ENCODE assay signal across 8 cellular contexts in the genomic region with DNA sequence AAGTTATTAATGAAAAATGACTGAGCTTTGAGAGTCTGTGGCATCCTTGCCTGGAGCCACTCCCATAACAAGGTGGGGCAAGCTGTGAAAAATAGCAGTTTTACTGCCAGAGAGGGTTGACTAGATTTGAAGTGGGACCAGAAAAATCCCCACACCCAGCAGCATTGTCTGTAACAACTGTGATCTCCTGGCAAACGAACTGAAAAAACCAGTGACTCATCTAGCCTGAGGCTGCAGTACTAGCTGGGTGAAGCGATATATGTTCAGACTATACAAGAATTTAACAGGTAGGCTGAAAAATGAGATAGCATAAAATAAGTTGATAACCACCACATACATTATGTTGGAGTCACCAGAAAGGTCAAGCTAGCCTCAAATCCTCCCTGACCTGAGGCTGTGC.
DNase-seq lines count a peak whose midpoint lies in the region; ATAC-seq and TF ChIP-seq lines count a peak whose summit lies in the region.
"Had no signal": no experiment of that assay in that cellular context is flagged by ENCODE, and none has a peak within 500 bp of the region (broad histone marks: within the 10 kb centered on the region; RNA-seq: fewer than 3 reads in every experiment).

No MANE protein-coding gene starts in this region.

- H3K9me3 Mint-ChIP-seq in CD4-positive, alpha-beta memory T cell: peaks cover 0 to 12% (median 9%) of the 10 kb centered on the region in 8 donors

- H3K36me3 ChIP-seq in GM23248 (ENCODE audit: low read depth): no peaks in the 10 kb centered on the region
- H3K36me3 ChIP-seq in PC-3 (ENCODE audit: low read depth, low read length): peaks cover 7% of the 10 kb centered on the region; the same call in 1 of the 2 replicates
- H3K36me3 ChIP-seq in CD4-positive, alpha-beta memory T cell (ENCODE audit: insufficient read depth, low read length): no peaks in the 10 kb centered on the region

- in situ Hi-C loops in GM23248 (cut with MboI): no loop called here

- H3K4me3 Mint-ChIP-seq in T-helper 17 cell: no peak overlapping the region
- H3K4me3 Mint-ChIP-seq in CD4-positive, alpha-beta memory T cell: no peak overlapping the region

- H3K27ac Mint-ChIP-seq in T-helper 17 cell: no peak overlapping the region
- H3K27ac Mint-ChIP-seq in CD4-positive, alpha-beta memory T cell: no peak overlapping the region

- H3K36me3 Mint-ChIP-seq in T-helper 17 cell (ENCODE audit: low read depth): peaks cover 2% of the 10 kb centered on the region
- peaks cover 17 to 26% of the 10 kb centered on the region in 2 donors for H3K36me3 Mint-ChIP-seq in CD4-positive, alpha-beta memory T cell

- ATAC-seq in PC-3 (peak; percentile 97), T-helper 17 cell (no peak), Right ventricle myocardium inferior (no peak)

- H3F3A ChIP-seq in GM23248 (ENCODE audit: insufficient read depth): no peaks in the 10 kb centered on the region; the same call in 1 of the 2 replicates
- H3F3A ChIP-seq in PC-3 (ENCODE audit: low read length, unreplicated experiment): no peaks in the 10 kb centered on the region

- DNase-seq in GM23248 (peak; percentile 81), PC-3 (peak; percentile 98), erythroblast (lab: John Stamatoyannopoulos, UW) (peak; percentile 15 to 46), retinal pigment epithelial cell (ENCODE audit: low read depth) (peak; percentile 34), T-helper 17 cell (no peak), Right ventricle myocardium inferior (ENCODE audit: missing footprints) (no peak)
- no peak for DNase-seq in CD4-positive, alpha-beta memory T cell
- DNase-seq: occipital lobe had no signal

- H3K27ac ChIP-seq in GM23248 (no peak overlapping the region), PC-3 (ENCODE audit: low read length) (no peak overlapping the region)
- no peak overlapping the region for H3K27ac ChIP-seq in CD4-positive, alpha-beta memory T cell (ENCODE audit: low read depth, low read length)

- no TSS peak for BruUV-seq in PC-3 (replicated peaks; lab: Mats Ljungman, UMichigan)

- no peaks in the 10 kb centered on the region for H3K27me3 Mint-ChIP-seq in T-helper 17 cell
- H3K27me3 Mint-ChIP-seq in CD4-positive, alpha-beta memory T cell: no peaks in the 10 kb centered on the region

- no peaks in the 10 kb centered on the region for H3K79me2 ChIP-seq in GM23248 (ENCODE audit: insufficient read depth)
- H3K79me2 ChIP-seq in PC-3 (ENCODE audit: low read length): no peaks in the 10 kb centered on the region

- peak overlapping the region; percentile 10 for H3K4me2 ChIP-seq in GM23248 (ENCODE audit: unreplicated experiment)
- peak overlapping the region; percentile 22; the same call in 1 of the 2 replicates for H3K4me2 ChIP-seq in PC-3 (ENCODE audit: low read length)

- CTCF ChIA-PET in PC-3 (lab: Charles Lee): interaction anchor here (0.6 kb wide), 1 partner anchor 37 kb away, joined by 3 read pairs; no protein-coding TSS in a partner anchor
- CTCF ChIA-PET in CD4-positive, alpha-beta memory T cell (lab: Charles Lee; ENCODE audit: partially characterized antibody): no interaction called here

- H3K4me1 ChIP-seq in GM23248 (ENCODE audit: insufficient read depth): peaks cover 12% of the 10 kb centered on the region
- peaks cover 15% of the 10 kb centered on the region for H3K4me1 ChIP-seq in PC-3 (ENCODE audit: insufficient read depth, low read length)
- no peaks in the 10 kb centered on the region for H3K4me1 ChIP-seq in CD4-positive, alpha-beta memory T cell (ENCODE audit: insufficient read depth, low read length)

- H3K9me3 ChIP-seq in GM23248 (ENCODE audit: low read depth) (no peaks in the 10 kb centered on the region), PC-3 (ENCODE audit: low read length) (no peaks in the 10 kb centered on the region), T-helper 17 cell (ENCODE audit: control insufficient read depth, low read length, poor library complexity, severe bottlenecking) (no peaks in the 10 kb centered on the region)
- H3K9me3 ChIP-seq in CD4-positive, alpha-beta memory T cell (ENCODE audit: control insufficient read depth in 1 of 2, low read length in 2 of 2): no peaks in the 10 kb centered on the region

- 3 to 8% methylated on average over 2 of the region's 2 CpGs for WGBS in GM23248 (ENCODE audit: low coverage in 1 of 2, low lambda C conversion rate in 2 of 2, missing lambda C conversion rate in 2 of 2), 2 experiments

- TF ChIP-seq CTCF in PC-3 (conservative IDR thresholded peaks at IDR 0.05; ENCODE audit: low read depth, low read length): no peak
- TF ChIP-seq CTCF in retinal pigment epithelial cell (conservative IDR thresholded peaks at IDR 0.05; ENCODE audit: low read depth, low read length): no peak

- H4K20me1 ChIP-seq in GM23248 (ENCODE audit: insufficient read depth): no peaks in the 10 kb centered on the region
- no peaks in the 10 kb centered on the region for H4K20me1 ChIP-seq in PC-3 (ENCODE audit: low read length)

- no peak for TF ChIP-seq POLR2A in erythroblast (IDR thresholded peaks at IDR 0.05; ENCODE audit: low read length)

- intact Hi-C loops in PC-3 (cut with micrococcal nuclease): no loop called here
- intact Hi-C loops in Right ventricle myocardium inferior (cut with DNase I): no loop called here
- intact Hi-C loops in CD4-positive, alpha-beta memory T cell (cut with micrococcal nuclease): no loop called here

- no peak overlapping the region for H3K9ac ChIP-seq in GM23248
- no peak overlapping the region for H3K9ac ChIP-seq in PC-3 (ENCODE audit: low read length)

- H2AFZ ChIP-seq in GM23248 (no peak overlapping the region), PC-3 (ENCODE audit: low read length) (no peak overlapping the region)

- H3K27me3 ChIP-seq in GM23248 (replicated peaks; ENCODE audit: insufficient read depth) (no peaks in the 10 kb centered on the region), PC-3 (ENCODE audit: low read length) (no peaks in the 10 kb centered on the region)
- H3K27me3 ChIP-seq in CD4-positive, alpha-beta memory T cell (ENCODE audit: insufficient read depth, low read length): no peaks in the 10 kb centered on the region

- no peaks in the 10 kb centered on the region for H3K4me1 Mint-ChIP-seq in T-helper 17 cell
- H3K4me1 Mint-ChIP-seq in CD4-positive, alpha-beta memory T cell: peaks cover 0 to 4% (median 2%) of the 10 kb centered on the region in 4 donors

- H3K9me2 ChIP-seq in GM23248 (ENCODE audit: insufficient read depth): no peaks in the 10 kb centered on the region
- no peaks in the 10 kb centered on the region for H3K9me2 ChIP-seq in PC-3 (replicated peaks; ENCODE audit: low read length)

- H3K4me3 ChIP-seq in GM23248: no peak overlapping the region
- no peak overlapping the region for H3K4me3 ChIP-seq in PC-3 (ENCODE audit: low read length)
- H3K4me3 ChIP-seq in retinal pigment epithelial cell (ENCODE audit: low read length): no peak overlapping the region
- H3K4me3 ChIP-seq in CD4-positive, alpha-beta memory T cell (ENCODE audit: low read length in 2 of 2): no peak overlapping the region

- POLR2A ChIA-PET in PC-3 (lab: Charles Lee; ENCODE audit: unreplicated experiment): interaction anchor here (0.6 kb wide), 1 partner anchor 188 kb away, joined by 3 read pairs; no protein-coding TSS in a partner anchor
- POLR2A ChIA-PET in CD4-positive, alpha-beta memory T cell (lab: Charles Lee; ENCODE audit: partially characterized antibody): no interaction called here

Comparison
In these comparisons a context has a peak if more than half of its experiments do, and no peak if none do; other contexts are left out.
1. DNase-seq: peak in GM23248 (single experiment), PC-3 (single experiment), erythroblast (2 of 2) and retinal pigment epithelial cell (single experiment); none in T-helper 17 cell (0 of 3), Right ventricle myocardium inferior (single experiment) and CD4-positive, alpha-beta memory T cell (0 of 5).